8 cellular contexts compared by ENCODE assay signal in the genomic region with DNA sequence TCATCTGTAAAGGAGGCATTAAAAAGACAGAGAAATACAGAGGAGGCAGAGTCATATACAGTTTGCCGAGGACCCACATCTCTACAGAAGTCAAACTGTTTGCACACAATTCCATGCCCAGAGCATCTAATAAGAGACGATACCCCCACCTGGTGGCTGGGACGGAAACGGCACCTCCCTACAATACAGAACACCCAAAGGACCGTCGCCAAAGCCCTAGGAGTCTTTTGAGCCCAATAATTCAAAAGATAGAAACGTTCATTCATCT. TPM values are rescaled to one million over a fixed set of nuclear protein-coding genes. Genes with fewer than 3 reads are reported as not detected.
DNase-seq lines count a peak whose midpoint lies in the region; ATAC-seq and TF ChIP-seq lines count a peak whose summit lies in the region.

No MANE protein-coding gene starts in this region.

- peak overlapping the region; percentile 85 for H3K4me3 Mint-ChIP-seq in T-helper 2 cell treated with Interferon-gamma antibody and Interleukin-4, amounts not matched to agents 5 μg/mL and 100 μg/mL, for 36 hours

- no peaks in the 10 kb centered on the region for H3K27me3 ChIP-seq in ascending aorta

- peak overlapping the region; percentile 94 for H3K27ac Mint-ChIP-seq in T-helper 2 cell treated with Interferon-gamma antibody and Interleukin-4, amounts not matched to agents 5 μg/mL and 100 μg/mL, for 36 hours

- H3K36me3 Mint-ChIP-seq in T-helper 2 cell treated with Interferon-gamma antibody and Interleukin-4, amounts not matched to agents 5 μg/mL and 100 μg/mL, for 36 hours (ENCODE audit: low read depth): peaks cover 41% of the 10 kb centered on the region

- peaks cover 26 to 31% of the 10 kb centered on the region in 2 donors for H3K36me3 ChIP-seq in ascending aorta

- no peaks in the 10 kb centered on the region for H3K9me3 ChIP-seq in ascending aorta

- DNase-seq in NCI-H187 treated with DMSO at 0.1 percent for 48 hours (lab: John Stamatoyannopoulos, UW): peak; percentile 76
- DNase-seq in T-helper 2 cell treated with Interferon-gamma antibody and Interleukin-4, amounts not matched to agents 5 μg/mL and 100 μg/mL, for 36 hours (ENCODE audit: low spot score): peak; percentile 84
- peak; percentile 83 to 98 for DNase-seq in ascending aorta (ENCODE audit: low spot score in 2 of 2)
- peak; percentile 86 for DNase-seq in hepatic stellate cell (ENCODE audit: low spot score)
- DNase-seq in retinal pigment epithelial cell (ENCODE audit: low read depth): no peak
- DNase-seq in retina: no peak

- peak overlapping the region; percentile 100 for H3K27ac ChIP-seq in ascending aorta

- H3K4me1 ChIP-seq in ascending aorta: peaks cover 9 to 27% of the 10 kb centered on the region in 2 donors

- TF ChIP-seq CTCF in ascending aorta (IDR thresholded peaks at IDR 0.05) (peak; percentile 86 to 97 (median 91)), retinal pigment epithelial cell (conservative IDR thresholded peaks at IDR 0.05; ENCODE audit: low read depth, low read length) (peak; percentile 95)

- peaks cover 4% of the 10 kb centered on the region for H3K27me3 Mint-ChIP-seq in T-helper 2 cell treated with Interferon-gamma antibody and Interleukin-4, amounts not matched to agents 5 μg/mL and 100 μg/mL, for 36 hours (ENCODE audit: low read depth)

- peak overlapping the region; percentile 97 to 98 for H3K4me3 ChIP-seq in ascending aorta
- H3K4me3 ChIP-seq in retinal pigment epithelial cell (ENCODE audit: low read length): peak overlapping the region; percentile 92

- intact Hi-C loops in ascending aorta (cut with DNase I): loop anchor here (1.0 to 5.0 kb wide), 5 partner anchors 8 to 1159 kb away; partner anchors contain the start of genes MED29 and PAF1

- no peaks in the 10 kb centered on the region for H3K9me3 Mint-ChIP-seq in T-helper 2 cell treated with Interferon-gamma antibody and Interleukin-4, amounts not matched to agents 5 μg/mL and 100 μg/mL, for 36 hours

- ATAC-seq in GM18498 (IDR thresholded peaks at IDR 0.05; ENCODE audit: unreplicated experiment) (peak; percentile 27), HG02970 (IDR thresholded peaks at IDR 0.05; ENCODE audit: low FRiP score, unreplicated experiment) (peak; percentile 14)

- H3K4me1 Mint-ChIP-seq in T-helper 2 cell treated with Interferon-gamma antibody and Interleukin-4, amounts not matched to agents 5 μg/mL and 100 μg/mL, for 36 hours (ENCODE audit: low read depth): peaks cover 30% of the 10 kb centered on the region

RNA-seq across cellular contexts. Expression of gene PLEKHG2, which starts 0.7 kb away (rescaled TPM):
- total RNA-seq in ascending aorta: 52.9 TPM

RNA-seq across cellular contexts. Expression of gene ZFP36, which starts 5.1 kb away (rescaled TPM):
- 1,166 TPM for total RNA-seq in ascending aorta

RNA-seq across cellular contexts. Expression of gene MED29, which starts 20.6 kb away (rescaled TPM):
- total RNA-seq in ascending aorta: 60.8 TPM

RNA-seq across cellular contexts. Expression of gene PAF1, which starts 20.9 kb away (rescaled TPM):
- total RNA-seq in ascending aorta: 12.7 TPM

RNA-seq across cellular contexts. Expression of gene RPS16, which starts 24.0 kb away (rescaled TPM):
- 1,453 TPM for total RNA-seq in ascending aorta

Comparison
In these comparisons a context has a peak if more than half of its experiments do, and no peak if none do; other contexts are left out.
1. DNase-seq: peak in NCI-H187 treated with DMSO at 0.1 percent for 48 hours (single experiment), T-helper 2 cell treated with Interferon-gamma antibody and Interleukin-4, amounts not matched to agents 5 μg/mL and 100 μg/mL, for 36 hours (single experiment), ascending aorta (2 of 2) and hepatic stellate cell (single experiment); none in retinal pigment epithelial cell (single experiment) and retina (single experiment).